23 cellular contexts compared by ENCODE assay signal in genomic region chr7:4383584-4383983, GRCh38.
"Had no signal": no experiment of that assay in that cellular context is flagged by ENCODE, and none has a peak within 500 bp of the region (broad histone marks: within the 10 kb centered on the region; RNA-seq: fewer than 3 reads in every experiment).

No MANE protein-coding gene starts in this region.

- DNase-seq: naive B cell; naive thymus-derived CD8-positive, alpha-beta T cell; nephron progenitor cell; nucleus accumbens; pancreas; right cardiac atrium; right lobe of liver; sigmoid colon; small intestine; stimulated activated CD4-positive, alpha-beta T cell treated with anti-CD3 and anti-CD28 coated beads, Interleukin-15, amount 100 ng/mL, for 24 hours; stimulated activated CD4-positive, alpha-beta T cell treated with anti-CD3 and anti-CD28 coated beads, Interleukin-2, amount 100 ng/mL, for 24 hours; stimulated activated CD4-positive, alpha-beta T cell treated with anti-CD3 and anti-CD28 coated beads, Interleukin-2, amount 100 ng/mL, for 48 hours; stimulated activated CD4-positive, alpha-beta T cell treated with anti-CD3 and anti-CD28 coated beads, Interleukin-4, amount 100 ng/mL, for 24 hours; stimulated activated naive B cell treated with anti-CD40 and anti-IgM and Interleukin-4, amounts not matched to agents 10 μg/mL and 1 μg/mL and 100 μg/mL, for 72 hours; stimulated activated naive CD4-positive, alpha-beta T cell treated with Interleukin-2 at 50 U/mL for 16 hours; stomach; thyroid gland; trophoblast cell; upper lobe of right lung had no signal

- H3K4me3 Mint-ChIP-seq: naive B cell; naive thymus-derived CD8-positive, alpha-beta T cell; natural killer cell treated with Interleukin-12 subunit alpha and Interleukin-12 subunit beta and Interleukin-15 and Interleukin-18, amount 100 ng/mL, for 72 hours; nephron progenitor cell; neural crest cell; stimulated activated effector memory CD8-positive, alpha-beta T cell treated with anti-CD3 and anti-CD28 coated beads, Interleukin-12 subunit alpha, Interleukin-12 subunit beta, amount 100 ng/mL, for 72 hours; stimulated activated naive B cell treated with anti-CD40 and anti-IgM and Interleukin-4, amounts not matched to agents 10 μg/mL and 1 μg/mL and 100 μg/mL, for 72 hours; stimulated activated naive CD8-positive, alpha-beta T cell treated with anti-CD3 and anti-CD28 coated beads, Interleukin-15, Interleukin-2, amounts not matched to agents 100 ng/mL and 50 ng/mL, for 24 hours had no signal

- H3K4me1 Mint-ChIP-seq: naive B cell; nephron progenitor cell; neural crest cell; stimulated activated effector memory CD8-positive, alpha-beta T cell treated with anti-CD3 and anti-CD28 coated beads, Interleukin-12 subunit alpha, Interleukin-12 subunit beta, amount 100 ng/mL, for 72 hours; stimulated activated naive B cell treated with anti-CD40 and anti-IgM and Interleukin-4, amounts not matched to agents 10 μg/mL and 1 μg/mL and 100 μg/mL, for 72 hours had no signal

- H3K36me3 Mint-ChIP-seq: naive B cell; natural killer cell treated with Interleukin-12 subunit alpha and Interleukin-12 subunit beta and Interleukin-15 and Interleukin-18, amount 100 ng/mL, for 72 hours; stimulated activated effector memory CD8-positive, alpha-beta T cell treated with anti-CD3 and anti-CD28 coated beads, Interleukin-12 subunit alpha, Interleukin-12 subunit beta, amount 100 ng/mL, for 72 hours; stimulated activated naive B cell treated with anti-CD40 and anti-IgM and Interleukin-4, amounts not matched to agents 10 μg/mL and 1 μg/mL and 100 μg/mL, for 72 hours had no signal

- FAIRE-seq: pancreas, small intestine had no signal

- H3K27me3 Mint-ChIP-seq: stimulated activated naive CD8-positive, alpha-beta T cell treated with anti-CD3 and anti-CD28 coated beads, Interleukin-15, Interleukin-2, amounts not matched to agents 100 ng/mL and 50 ng/mL, for 24 hours had no signal

- H3K27ac Mint-ChIP-seq: naive thymus-derived CD8-positive, alpha-beta T cell; natural killer cell treated with Interleukin-12 subunit alpha and Interleukin-12 subunit beta and Interleukin-15 and Interleukin-18, amount 100 ng/mL, for 72 hours; nephron progenitor cell; stimulated activated effector memory CD8-positive, alpha-beta T cell treated with anti-CD3 and anti-CD28 coated beads, Interleukin-12 subunit alpha, Interleukin-12 subunit beta, amount 100 ng/mL, for 72 hours; stimulated activated naive B cell treated with anti-CD40 and anti-IgM and Interleukin-4, amounts not matched to agents 10 μg/mL and 1 μg/mL and 100 μg/mL, for 72 hours; stimulated activated naive CD8-positive, alpha-beta T cell treated with anti-CD3 and anti-CD28 coated beads, Interleukin-15, Interleukin-2, amounts not matched to agents 100 ng/mL and 50 ng/mL, for 24 hours had no signal

- ATAC-seq: naive thymus-derived CD8-positive, alpha-beta T cell; natural killer cell treated with Interleukin-12 subunit alpha and Interleukin-12 subunit beta and Interleukin-15 and Interleukin-18, amount 100 ng/mL, for 72 hours; pancreas; right cardiac atrium; right lobe of liver; stimulated activated effector memory CD8-positive, alpha-beta T cell treated with anti-CD3 and anti-CD28 coated beads, Interleukin-12 subunit alpha, Interleukin-12 subunit beta, amount 100 ng/mL, for 72 hours; stimulated activated naive B cell treated with anti-CD40 and anti-IgM and Interleukin-4, amounts not matched to agents 10 μg/mL and 1 μg/mL and 100 μg/mL, for 72 hours; upper lobe of right lung had no signal
